Comparison of ENCODE assay signal across 29 cellular contexts in the genomic region with DNA sequence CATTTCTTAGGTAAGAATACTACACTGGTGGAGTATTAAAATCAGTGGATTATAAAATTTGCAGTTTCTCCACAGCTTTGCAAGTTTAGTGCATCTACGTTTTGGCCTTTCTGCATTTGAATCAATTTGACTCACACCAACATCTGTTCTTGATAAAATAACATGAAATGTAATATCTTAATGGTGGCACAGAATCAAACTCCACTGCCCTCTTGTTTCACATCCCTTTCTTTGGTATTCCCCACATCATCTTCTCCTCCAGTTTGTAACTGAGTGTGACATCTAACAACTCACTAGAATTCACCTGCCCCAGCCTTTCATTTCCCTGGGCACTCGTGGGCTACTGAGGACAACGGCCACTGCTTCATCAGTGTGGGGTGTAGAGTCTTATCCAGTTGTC.
"Had no signal": no experiment of that assay in that cellular context is flagged by ENCODE, and none has a peak within 500 bp of the region (broad histone marks: within the 10 kb centered on the region; RNA-seq: fewer than 3 reads in every experiment).

No MANE protein-coding gene starts in this region.

- H3K4me1 ChIP-seq: colonic mucosa, parathyroid adenoma, sigmoid colon, upper lobe of left lung had no signal

- H3K4me2 ChIP-seq: neural progenitor cell had no signal

- H3K27ac ChIP-seq: cardiac muscle cell, colonic mucosa, gastrocnemius medialis, left ventricle myocardium inferior, neural progenitor cell, parathyroid adenoma, psoas muscle, sigmoid colon, thyroid gland, upper lobe of left lung had no signal

- H3K79me2 ChIP-seq: parathyroid adenoma had no signal

- DNase-seq: activated CD4-positive, alpha-beta T cell treated with anti-CD3 and anti-CD28 coated beads, Interleukin-2, amount 50 U/mL, for 1 hour; activated CD4-positive, CD25-positive, alpha-beta regulatory T cell treated with anti-CD3 and anti-CD28 coated beads, Interleukin-2, amount 50 U/mL, for 72 hours; activated CD8-positive, alpha-beta T cell treated with anti-CD3 and anti-CD28 coated beads for 36 hours; activated T-cell treated with anti-CD3 and anti-CD28 coated beads, Interleukin-2, amount 50 U/mL, for 4 hours; anterior cingulate cortex; cerebellar nuclear complex; colonic mucosa; effector memory CD8-positive, alpha-beta T cell; gastrocnemius medialis; glutamatergic neuron; left ventricle myocardium inferior; midbrain; naive thymus-derived CD8-positive, alpha-beta T cell; occipital lobe; psoas muscle; sigmoid colon; small intestine; stimulated activated CD4-positive, alpha-beta T cell treated with anti-CD3 and anti-CD28 coated beads, Interleukin-4, amount 100 ng/mL, for 24 hours; stimulated activated naive CD8-positive, alpha-beta T cell treated with anti-CD3 and anti-CD28 coated beads, Interleukin-15, amount 100 ng/mL, for 72 hours; T-helper 2 cell; thyroid gland; upper lobe of left lung had no signal

- H3K4me1 Mint-ChIP-seq: stimulated activated effector memory CD8-positive, alpha-beta T cell treated with anti-CD3 and anti-CD28 coated beads, Interleukin-12 subunit alpha, Interleukin-12 subunit beta, amount 100 ng/mL, for 72 hours; stimulated activated naive CD8-positive, alpha-beta T cell treated with anti-CD3 and anti-CD28 coated beads, Interleukin-15, amount 100 ng/mL, for 72 hours had no signal

- H3K4me3 ChIP-seq: cardiac muscle cell, colonic mucosa, gastrocnemius medialis, left ventricle myocardium inferior, lung, neural progenitor cell, psoas muscle, sigmoid colon, thyroid gland, upper lobe of left lung had no signal

- H3K27me3 ChIP-seq: cardiac muscle cell, colonic mucosa, gastrocnemius medialis, neural progenitor cell, sigmoid colon, thyroid gland, upper lobe of left lung had no signal

- H3K9ac ChIP-seq: neural progenitor cell, parathyroid adenoma had no signal

- H3K9me3 Mint-ChIP-seq: activated CD8-positive, alpha-beta T cell treated with anti-CD3 and anti-CD28 coated beads for 36 hours; activated naive CD4-positive, alpha-beta T cell treated with anti-CD3 and anti-CD28 coated beads, Interleukin-2, amount 50 U/mL, for 72 hours; activated T-cell treated with anti-CD3 and anti-CD28 coated beads, Interleukin-2, amount 50 U/mL, for 4 hours; activated T-helper 2 cell treated with anti-CD3 and anti-CD28 coated beads, Interferon-gamma antibody, Interleukin-2, Interleukin-4, amounts not matched to agents 10 μg/mL and 5 μg/mL and 100 μg/mL, durations not matched to agents 14 hours and 24 hours and 36 hours; effector memory CD8-positive, alpha-beta T cell; naive thymus-derived CD8-positive, alpha-beta T cell; neural progenitor cell; stimulated activated effector memory CD8-positive, alpha-beta T cell treated with anti-CD3 and anti-CD28 coated beads, Interleukin-12 subunit alpha, Interleukin-12 subunit beta, amount 100 ng/mL, for 72 hours; stimulated activated naive CD8-positive, alpha-beta T cell treated with anti-CD3 and anti-CD28 coated beads, Interleukin-15, amount 100 ng/mL, for 72 hours had no signal

- H3K36me3 Mint-ChIP-seq: activated naive CD4-positive, alpha-beta T cell treated with anti-CD3 and anti-CD28 coated beads, Interleukin-2, amount 50 U/mL, for 72 hours; naive thymus-derived CD8-positive, alpha-beta T cell; neural progenitor cell; stimulated activated effector memory CD8-positive, alpha-beta T cell treated with anti-CD3 and anti-CD28 coated beads, Interleukin-12 subunit alpha, Interleukin-12 subunit beta, amount 100 ng/mL, for 72 hours had no signal

- H3K4me3 Mint-ChIP-seq: activated CD8-positive, alpha-beta T cell treated with anti-CD3 and anti-CD28 coated beads for 36 hours; activated T-cell treated with anti-CD3 and anti-CD28 coated beads, Interleukin-2, amount 50 U/mL, for 4 hours; effector memory CD8-positive, alpha-beta T cell; naive thymus-derived CD8-positive, alpha-beta T cell; neural progenitor cell; stimulated activated effector memory CD8-positive, alpha-beta T cell treated with anti-CD3 and anti-CD28 coated beads, Interleukin-12 subunit alpha, Interleukin-12 subunit beta, amount 100 ng/mL, for 72 hours; stimulated activated naive CD8-positive, alpha-beta T cell treated with anti-CD3 and anti-CD28 coated beads, Interleukin-15, amount 100 ng/mL, for 72 hours had no signal

- H3K9me3 ChIP-seq: colonic mucosa, gastrocnemius medialis, left ventricle myocardium inferior, psoas muscle, sigmoid colon, thyroid gland, upper lobe of left lung had no signal

- H3K27ac Mint-ChIP-seq: activated CD8-positive, alpha-beta T cell treated with anti-CD3 and anti-CD28 coated beads for 36 hours; activated naive CD4-positive, alpha-beta T cell treated with anti-CD3 and anti-CD28 coated beads, Interleukin-2, amount 50 U/mL, for 72 hours; activated T-helper 2 cell treated with anti-CD3 and anti-CD28 coated beads, Interferon-gamma antibody, Interleukin-2, Interleukin-4, amounts not matched to agents 10 μg/mL and 5 μg/mL and 100 μg/mL, durations not matched to agents 14 hours and 24 hours and 36 hours; effector memory CD8-positive, alpha-beta T cell; naive thymus-derived CD8-positive, alpha-beta T cell; neural progenitor cell; stimulated activated effector memory CD8-positive, alpha-beta T cell treated with anti-CD3 and anti-CD28 coated beads, Interleukin-12 subunit alpha, Interleukin-12 subunit beta, amount 100 ng/mL, for 72 hours; stimulated activated naive CD8-positive, alpha-beta T cell treated with anti-CD3 and anti-CD28 coated beads, Interleukin-15, amount 100 ng/mL, for 72 hours had no signal

- H3K36me3 ChIP-seq: cardiac muscle cell, colonic mucosa, gastrocnemius medialis, left ventricle myocardium inferior, neural progenitor cell, sigmoid colon, thyroid gland, upper lobe of left lung had no signal

- H2AFZ ChIP-seq: neural progenitor cell, parathyroid adenoma had no signal
